Comparison of ENCODE assay signal across 22 cellular contexts in the genomic region with DNA sequence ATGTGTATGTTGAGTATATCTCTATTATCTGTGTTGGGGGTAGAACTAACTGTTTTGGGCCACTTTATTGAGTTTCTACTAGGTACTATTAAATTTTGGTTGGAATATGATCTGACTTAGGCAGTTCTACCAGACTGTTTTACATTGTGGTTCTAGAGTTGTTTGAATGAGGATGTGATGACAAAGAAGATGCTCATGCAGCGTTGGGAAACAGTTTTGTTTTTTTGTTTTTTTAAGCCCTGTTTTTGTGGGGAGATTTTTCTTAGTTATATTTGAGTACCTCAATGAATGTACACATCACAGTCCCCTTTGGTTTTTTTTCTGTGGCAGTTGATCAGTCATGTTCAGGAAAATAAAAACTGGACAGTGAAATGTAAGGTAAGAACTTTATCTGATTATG. TPM values are rescaled to one million over a fixed set of nuclear protein-coding genes. Genes with fewer than 3 reads are reported as not detected.
A peak's percentile ranks its signal among the peaks of the same experiment; 100 is the strongest.
DNase-seq lines count a peak whose midpoint lies in the region; ATAC-seq and TF ChIP-seq lines count a peak whose summit lies in the region.
"Had no signal": no experiment of that assay in that cellular context is flagged by ENCODE, and none has a peak within 500 bp of the region (broad histone marks: within the 10 kb centered on the region; RNA-seq: fewer than 3 reads in every experiment).

No MANE protein-coding gene starts in this region.

- ATAC-seq in activated naive CD8-positive, alpha-beta T cell treated with anti-CD3 and anti-CD28 coated beads, Interleukin-2, amount 50 U/mL, for 24 hours, result no peak
- no peak for ATAC-seq in memory B cell (ENCODE audit: low read depth)
- ATAC-seq: Right ventricle myocardium inferior had no signal

- peaks cover 10% of the 10 kb centered on the region for H3F3A ChIP-seq in GM23248 (ENCODE audit: insufficient read depth)

- peak overlapping the region; percentile 52 for H3K27ac Mint-ChIP-seq in activated naive CD8-positive, alpha-beta T cell treated with anti-CD3 and anti-CD28 coated beads, Interleukin-2, amount 50 U/mL, for 24 hours
- H3K27ac Mint-ChIP-seq in memory B cell, result peak overlapping the region; percentile 32
- H3K27ac Mint-ChIP-seq: type B pancreatic cell had no signal

- POLR2A ChIA-PET in GM10248 (lab: Yijun Ruan, JAX), result no interaction called here

- H3K9me2 ChIP-seq in GM23248 (ENCODE audit: insufficient read depth), result no peaks in the 10 kb centered on the region

- CTCF ChIA-PET in GM10248 (lab: Yijun Ruan, JAX), result interaction anchor here (4.2 kb wide), 1 partner anchor 11 kb away, joined by 18 read pairs; no protein-coding TSS in a partner anchor

- no peaks in the 10 kb centered on the region for H3K27me3 Mint-ChIP-seq in activated naive CD8-positive, alpha-beta T cell treated with anti-CD3 and anti-CD28 coated beads, Interleukin-2, amount 50 U/mL, for 24 hours
- H3K27me3 Mint-ChIP-seq in memory B cell, result no peaks in the 10 kb centered on the region
- H3K27me3 Mint-ChIP-seq: brain, type B pancreatic cell had no signal

- H4K20me1 ChIP-seq in GM23248 (ENCODE audit: insufficient read depth), result no peaks in the 10 kb centered on the region

- DNase-seq in EH (ENCODE audit: low read depth), result peak; percentile 11
- peak; percentile 22 for DNase-seq in GM23248
- DNase-seq in activated naive CD8-positive, alpha-beta T cell treated with anti-CD3 and anti-CD28 coated beads, Interleukin-2, amount 50 U/mL, for 24 hours, result no peak
- no peak for DNase-seq in memory B cell (ENCODE audit: low spot score in 2 of 2)
- DNase-seq in NCI-H774 (lab: John Stamatoyannopoulos, UW), result no peak
- DNase-seq in NCI-H510A treated with DMSO at 0.1 percent for 48 hours (lab: John Stamatoyannopoulos, UW), result no peak
- no peak for DNase-seq in GM10248 (ENCODE audit: extremely low spot score)
- DNase-seq: activated CD4-positive, alpha-beta T cell treated with anti-CD3 and anti-CD28 coated beads for 1 hour; activated effector memory CD4-positive, alpha-beta T cell treated with Interleukin-2 at 50 U/mL for 16 hours; EL; H9; Karpas-422; NCI-H1048; NCI-H1930; NCI-H2227 treated with DMSO at 0.1 percent for 48 hours; NCI-H82; OCI-M1 had no signal

- H3K36me3 Mint-ChIP-seq in activated naive CD8-positive, alpha-beta T cell treated with anti-CD3 and anti-CD28 coated beads, Interleukin-2, amount 50 U/mL, for 24 hours (ENCODE audit: low read depth), result peaks cover 38% of the 10 kb centered on the region
- H3K36me3 Mint-ChIP-seq in memory B cell, result peaks cover 14% of the 10 kb centered on the region

- in situ Hi-C loops in GM23248 (cut with MboI), result no loop called here

- no peak overlapping the region for H2AFZ ChIP-seq in GM23248

- H3K9me3 Mint-ChIP-seq in activated naive CD8-positive, alpha-beta T cell treated with anti-CD3 and anti-CD28 coated beads, Interleukin-2, amount 50 U/mL, for 24 hours, result no peaks in the 10 kb centered on the region
- H3K9me3 Mint-ChIP-seq in memory B cell, result no peaks in the 10 kb centered on the region
- H3K9me3 Mint-ChIP-seq: brain, H9, type B pancreatic cell had no signal

- no peak overlapping the region for H3K4me2 ChIP-seq in GM23248 (ENCODE audit: unreplicated experiment)

- no peaks in the 10 kb centered on the region for H3K4me1 ChIP-seq in GM23248 (ENCODE audit: insufficient read depth)
- H3K4me1 ChIP-seq: prostate gland had no signal

- no peak overlapping the region for H3K4me3 ChIP-seq in GM23248
- H3K4me3 ChIP-seq: esophagus muscularis mucosa, prostate gland had no signal

- H3K27me3 ChIP-seq in GM23248 (replicated peaks; ENCODE audit: insufficient read depth), result no peaks in the 10 kb centered on the region
- H3K27me3 ChIP-seq: esophagus muscularis mucosa had no signal

- 60 to 84% methylated on average over 1 of the region's 1 CpG for WGBS in GM23248 (ENCODE audit: low coverage in 1 of 2, low lambda C conversion rate in 2 of 2, missing lambda C conversion rate in 2 of 2), 2 experiments

- no peak for TF ChIP-seq CTCF in GM10248 (IDR thresholded peaks at IDR 0.05; ENCODE audit: control extremely low read depth, extremely low read depth, low read depth, missing control alignments)

- no peak overlapping the region for H3K4me3 Mint-ChIP-seq in activated naive CD8-positive, alpha-beta T cell treated with anti-CD3 and anti-CD28 coated beads, Interleukin-2, amount 50 U/mL, for 24 hours
- H3K4me3 Mint-ChIP-seq in memory B cell, result no peak overlapping the region
- H3K4me3 Mint-ChIP-seq: brain, H9, type B pancreatic cell had no signal

- H3K9ac ChIP-seq in GM23248, result no peak overlapping the region

- no peak overlapping the region for H3K27ac ChIP-seq in GM23248
- H3K27ac ChIP-seq: esophagus muscularis mucosa, prostate gland had no signal

- peaks cover 27% of the 10 kb centered on the region for H3K36me3 ChIP-seq in GM23248 (ENCODE audit: low read depth)
- H3K36me3 ChIP-seq: prostate gland had no signal

- 0 out of 2 replicates have a peak, but pooled peaks cover 3% of the 10 kb centered on the region for H3K79me2 ChIP-seq in GM23248 (ENCODE audit: insufficient read depth)

- H3K4me1 Mint-ChIP-seq in activated naive CD8-positive, alpha-beta T cell treated with anti-CD3 and anti-CD28 coated beads, Interleukin-2, amount 50 U/mL, for 24 hours, result peaks cover 2% of the 10 kb centered on the region
- H3K4me1 Mint-ChIP-seq in memory B cell, result no peaks in the 10 kb centered on the region
- H3K4me1 Mint-ChIP-seq: H9 had no signal

- H3K9me3 ChIP-seq in GM23248 (ENCODE audit: low read depth), result no peaks in the 10 kb centered on the region
- H3K9me3 ChIP-seq: esophagus muscularis mucosa, prostate gland had no signal

RNA-seq across cellular contexts. Expression of a gene that starts 40.1 kb away (rescaled TPM):
- 37.4 and 39.0 TPM in 2 replicates for total RNA-seq in GM23248 (2014; rRNA removed; shearing (Covaris generic))
- 49.2 and 53.9 TPM in 2 replicates for polyA plus RNA-seq in GM23248 (2016; fragmentation: Nextera tagmentation; extraction: Ambion mirVana)

RNA-seq across cellular contexts. Expression of a gene that starts 40.4 kb away (rescaled TPM):
- 7.8 and 9.7 TPM in 2 replicates for total RNA-seq in GM23248 (2014; rRNA removed; shearing (Covaris generic))
- 5.7 and 8.8 TPM in 2 replicates for polyA plus RNA-seq in GM23248 (2016; fragmentation: Nextera tagmentation; extraction: Ambion mirVana)

Comparison
In these comparisons a context has a peak if more than half of its experiments do, and no peak if none do; other contexts are left out.
1. DNase-seq: peak in EH (single experiment) and GM23248 (single experiment); none in activated naive CD8-positive, alpha-beta T cell treated with anti-CD3 and anti-CD28 coated beads, Interleukin-2, amount 50 U/mL, for 24 hours (single experiment), memory B cell (0 of 2), NCI-H774 (single experiment), NCI-H510A treated with DMSO at 0.1 percent for 48 hours (single experiment) and GM10248 (single experiment).